ENCODE assay signal across 15 cellular contexts in the genomic region with DNA sequence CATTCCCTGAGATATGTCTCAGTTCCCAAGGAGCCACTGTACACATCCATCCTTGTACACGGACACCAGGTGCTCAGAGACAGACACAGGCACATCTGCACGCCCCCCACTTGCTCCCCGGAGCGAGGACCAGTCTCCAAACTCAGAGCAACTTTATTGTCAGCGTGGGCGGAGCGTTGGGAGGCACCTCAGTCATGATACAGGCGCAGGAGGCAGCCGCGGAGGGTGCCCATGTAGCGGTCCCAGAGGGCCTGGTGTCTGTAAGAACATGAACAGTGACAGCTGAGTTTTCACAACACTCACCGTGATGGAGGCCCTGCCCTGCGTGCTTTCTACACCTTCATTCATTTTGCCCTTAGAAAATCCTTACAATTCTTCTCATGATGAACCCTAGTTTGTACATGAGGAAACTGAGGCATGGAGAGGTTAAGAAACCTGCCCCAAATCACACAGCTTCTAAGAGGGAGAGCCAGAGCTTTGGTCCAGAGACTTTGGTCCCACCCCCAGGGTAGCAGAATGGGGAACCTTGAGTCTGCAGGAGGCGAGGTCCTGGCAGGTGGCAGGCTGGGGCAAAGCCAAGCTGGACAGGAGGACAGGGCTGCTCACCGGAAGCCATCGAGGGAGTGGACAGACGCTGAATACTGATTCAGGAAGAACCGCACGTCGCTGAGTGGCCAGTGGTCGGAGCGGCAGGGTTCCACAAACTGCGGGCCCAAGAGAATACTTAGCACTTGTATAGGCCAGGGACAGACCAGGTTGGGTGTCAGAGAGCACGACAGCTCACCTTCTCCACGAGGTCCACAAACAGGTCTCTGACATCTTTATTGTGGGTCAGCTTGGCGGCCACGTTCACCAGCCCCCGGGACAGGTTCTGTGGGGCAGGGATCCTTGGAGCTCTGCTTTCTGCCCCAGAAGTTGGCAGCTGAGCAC. TPM values are rescaled to one million over a fixed set of nuclear protein-coding genes. Genes with fewer than 3 reads are reported as not detected.
DNase-seq lines count a peak whose midpoint lies in the region; ATAC-seq, FAIRE-seq and TF ChIP-seq lines count a peak whose summit lies in the region.
"Had no signal": no experiment of that assay in that cellular context is flagged by ENCODE, and none has a peak within 500 bp of the region (broad histone marks: within the 10 kb centered on the region; RNA-seq: fewer than 3 reads in every experiment).

No MANE protein-coding gene starts in this region.

- no peak for TF ChIP-seq CTCF in CD14-positive monocyte (IDR thresholded peaks at IDR 0.05)
- TF ChIP-seq CTCF in DOHH2 (IDR thresholded peaks at IDR 0.05; ENCODE audit: low read depth, low read length, poor library complexity, severe bottlenecking), result no peak
- no peak for TF ChIP-seq CTCF in GM12878 (IDR thresholded peaks at IDR 0.05 in 2 of 3, conservative IDR thresholded peaks at IDR 0.05 in 1 of 3; ENCODE audit: control insufficient read depth in 2 of 3, extremely low read depth in 1 of 3, insufficient read depth in 1 of 3, low read depth in 3 of 3, low read length in 3 of 3)
- no peak for TF ChIP-seq CTCF in neural cell (IDR thresholded peaks at IDR 0.05; ENCODE audit: poor library complexity, severe bottlenecking)

- H3K9me3 ChIP-seq in DOHH2 (ENCODE audit: control insufficient read depth, insufficient read depth, low read length), result no peaks in the 10 kb centered on the region
- H3K9me3 ChIP-seq in GM12878 (replicated peaks; ENCODE audit: control insufficient read depth, insufficient read depth, low read length), result no peaks in the 10 kb centered on the region
- no peaks in the 10 kb centered on the region for H3K9me3 ChIP-seq in neural cell (ENCODE audit: low read length)
- H3K9me3 ChIP-seq: right lobe of liver had no signal

- H3K36me3 ChIP-seq in DOHH2 (ENCODE audit: control insufficient read depth, low read length), result peaks cover 52% of the 10 kb centered on the region
- peaks cover 12 to 25% of the 10 kb centered on the region in 2 experiments for H3K36me3 ChIP-seq in GM12878 (ENCODE audit: control insufficient read depth in 2 of 2, insufficient read depth in 2 of 2, low read length in 1 of 2)
- H3K36me3 ChIP-seq in neural cell (ENCODE audit: insufficient read depth, low read length), result no peaks in the 10 kb centered on the region

- H3K4me2 ChIP-seq in DOHH2 (ENCODE audit: low read length) (peak overlapping the region; percentile 50; the same call in 1 of the 2 replicates), GM12878 (ENCODE audit: control insufficient read depth, insufficient read depth) (no peak overlapping the region), neural cell (ENCODE audit: low read length) (no peak overlapping the region)

- SMC1A ChIA-PET in GM12878 (lab: Charles Lee; ENCODE audit: uncharacterized antibody, unreplicated experiment), result interaction anchor here (0.6 to 2.5 kb wide), 20 partner anchors 7 to 415 kb away, joined by 3 to 28 read pairs (median 4); partner anchors contain the start of genes KAT5 and MUS81

- in situ Hi-C loops in GM12878 (cut with MboI), result loop anchor here (5.0 kb wide), 1 partner anchor 103 kb away; no protein-coding TSS in a partner anchor

- no peak overlapping the region for H3K4me3 Mint-ChIP-seq in CD14-positive monocyte
- H3K4me3 Mint-ChIP-seq: stimulated activated naive CD8-positive, alpha-beta T cell treated with anti-CD3 and anti-CD28 coated beads, Interleukin-15, Interleukin-2, amounts not matched to agents 100 ng/mL and 50 ng/mL, for 24 hours had no signal

- no TSS peak for BruUV-seq in GM12878 (replicated peaks; lab: Mats Ljungman, UMichigan)

- ATAC-seq in GM12878 (no peak), GM18505 (IDR thresholded peaks at IDR 0.05; ENCODE audit: unreplicated experiment) (no peak)

- 72% methylated on average over 28 of the region's 28 CpGs for WGBS in GM12878 (ENCODE audit: insufficient coverage, insufficient replicate concordance, low lambda C conversion rate, missing lambda C conversion rate)

- H3K27me3 ChIP-seq in DOHH2 (ENCODE audit: control insufficient read depth, low read length) (no peaks in the 10 kb centered on the region), GM12878 (replicated peaks in 1 of 2; ENCODE audit: control insufficient read depth in 2 of 2, insufficient read depth in 2 of 2, low read length in 1 of 2) (no peaks in the 10 kb centered on the region), neural cell (ENCODE audit: insufficient read depth, low read depth, low read length) (no peaks in the 10 kb centered on the region)
- H3K27me3 ChIP-seq: right lobe of liver had no signal

- TF ChIP-seq RAD21 in GM12878 (IDR thresholded peaks at IDR 0.05; ENCODE audit: insufficient read depth, low read depth, low read length) (no peak), neural cell (conservative IDR thresholded peaks at IDR 0.05) (no peak)

- H3K36me3 Mint-ChIP-seq in CD14-positive monocyte, result peaks cover 44 to 56% of the 10 kb centered on the region in 2 donors

- H3K9me3 Mint-ChIP-seq in CD14-positive monocyte, result peaks cover 0 to 2% (median 0%) of the 10 kb centered on the region in 7 donors
- H3K9me3 Mint-ChIP-seq: stimulated activated naive CD8-positive, alpha-beta T cell treated with anti-CD3 and anti-CD28 coated beads, Interleukin-15, Interleukin-2, amounts not matched to agents 100 ng/mL and 50 ng/mL, for 24 hours had no signal

- H3K27ac ChIP-seq in DOHH2 (ENCODE audit: low read depth, low read length) (no peak overlapping the region), GM12878 (ENCODE audit: control insufficient read depth, insufficient read depth) (no peak overlapping the region), neural cell (ENCODE audit: low read length) (peak overlapping the region; percentile 28)
- H3K27ac ChIP-seq: right lobe of liver had no signal

- FAIRE-seq in GM12878 (lab: Jason Lieb, UNC), result no peak
- FAIRE-seq: endometrium, keratinocyte had no signal

- peaks cover 42% of the 10 kb centered on the region for H3K4me1 Mint-ChIP-seq in CD14-positive monocyte

- H3K4me3 ChIP-seq in DOHH2 (ENCODE audit: low read length), result no peak overlapping the region
- no peak overlapping the region for H3K4me3 ChIP-seq in GM12878
- H3K4me3 ChIP-seq in neural cell (ENCODE audit: low read length), result peak overlapping the region; percentile 51
- H3K4me3 ChIP-seq: right lobe of liver had no signal

- H3K9me2 ChIP-seq in DOHH2 (replicated peaks; ENCODE audit: control insufficient read depth, low read length) (no peaks in the 10 kb centered on the region), neural cell (ENCODE audit: insufficient read depth, low read length) (no peaks in the 10 kb centered on the region)

- RAD21 ChIA-PET in GM12878 (lab: Charles Lee; ENCODE audit: unreplicated experiment), result interaction anchor here (0.7 to 4.1 kb wide), 22 partner anchors 10 to 316 kb away, joined by 3 to 40 read pairs (median 6); partner anchors contain the start of gene KAT5

- peaks cover 35% of the 10 kb centered on the region for H3K4me1 ChIP-seq in DOHH2 (ENCODE audit: control insufficient read depth, low read length)
- peaks cover 20% of the 10 kb centered on the region for H3K4me1 ChIP-seq in GM12878 (ENCODE audit: control insufficient read depth, insufficient read depth, low read length)

- TF ChIP-seq EP300 in GM12878 (IDR thresholded peaks at IDR 0.05; ENCODE audit: borderline replicate concordance in 1 of 2, control insufficient read depth in 1 of 2, low read depth in 2 of 2, low read length in 2 of 2) (no peak), neural cell (conservative IDR thresholded peaks at IDR 0.05; ENCODE audit: poor library complexity, severe bottlenecking) (no peak)

- H3K79me2 ChIP-seq in DOHH2 (ENCODE audit: control insufficient read depth, low read length), result peaks cover 10% of the 10 kb centered on the region
- H3K79me2 ChIP-seq in GM12878 (ENCODE audit: control insufficient read depth, insufficient read depth, low read length), result peaks cover 15% of the 10 kb centered on the region
- peaks cover 17% of the 10 kb centered on the region for H3K79me2 ChIP-seq in neural cell (replicated peaks; ENCODE audit: insufficient read depth, low read length)

- H3K9ac ChIP-seq in GM12878 (ENCODE audit: control insufficient read depth, insufficient read depth, low read length) (no peak overlapping the region), neural cell (ENCODE audit: low read length) (peak overlapping the region; percentile 56)

- H2AFZ ChIP-seq in GM12878 (ENCODE audit: control insufficient read depth, low read depth, low read length) (no peak overlapping the region), neural cell (ENCODE audit: low read depth, low read length) (no peak overlapping the region)

- no peak for DNase-seq in CD14-positive monocyte (ENCODE audit: low spot score)
- DNase-seq in GM12878 (ENCODE audit: low read depth, low spot score), result no peak
- DNase-seq in SW480 (ENCODE audit: low spot score), result no peak
- no peak for DNase-seq in GF-D8 (lab: John Stamatoyannopoulos, UW)
- DNase-seq: NCI-H2081 treated with DMSO at 0.1 percent for 48 hours, SIG-M5 had no signal

- TF ChIP-seq POLR2A in GM12878 (IDR thresholded peaks at IDR 0.05; ENCODE audit: low read depth, low read length), result no peak
- no peak for TF ChIP-seq POLR2A in GM18505 (IDR thresholded peaks at IDR 0.05; ENCODE audit: borderline replicate concordance, extremely low read depth, insufficient read depth, insufficient read length)

- peaks cover 9% of the 10 kb centered on the region for H3F3A ChIP-seq in DOHH2 (ENCODE audit: control insufficient read depth, insufficient read depth)
- no peaks in the 10 kb centered on the region for H3F3A ChIP-seq in neural cell (ENCODE audit: insufficient read depth, low read length, poor library complexity, severe bottlenecking)

- intact Hi-C loops in CD14-positive monocyte (cut with micrococcal nuclease), result loop anchor here (1.0 to 5.0 kb wide), 2 partner anchors 103 to 105 kb away; no protein-coding TSS in a partner anchor
- intact Hi-C loops in GM12878 (cut with micrococcal nuclease; ENCODE audit: unreplicated experiment), result loop anchor here (1.0 kb wide), 1 partner anchor 105 kb away; no protein-coding TSS in a partner anchor

- POLR2A ChIA-PET in GM12878 (lab: Charles Lee), result interaction anchor here (1.1 to 4.0 kb wide), 3 partner anchors 10 to 52 kb away, joined by 3 to 33 read pairs (median 14); partner anchors contain the start of genes CFL1 and MUS81

- peak overlapping the region in 5 of 7 donors; percentile 54 to 79 (median 71) for H3K27ac Mint-ChIP-seq in CD14-positive monocyte
- H3K27ac Mint-ChIP-seq: stimulated activated naive CD8-positive, alpha-beta T cell treated with anti-CD3 and anti-CD28 coated beads, Interleukin-15, Interleukin-2, amounts not matched to agents 100 ng/mL and 50 ng/mL, for 24 hours had no signal

- CTCF ChIA-PET in GM12878 (lab: Yijun Ruan, JAX), result interaction anchor here (0.6 to 11.0 kb wide), 64 partner anchors 8 to 398 kb away, joined by 3 to 167 read pairs (median 4); partner anchors contain the start of genes AP5B1, CFL1, EFEMP2 and FOSL1

- H3K27me3 Mint-ChIP-seq in CD14-positive monocyte (ENCODE audit: low read depth in 3 of 3), result no peaks in the 10 kb centered on the region
- H3K27me3 Mint-ChIP-seq: stimulated activated naive CD8-positive, alpha-beta T cell treated with anti-CD3 and anti-CD28 coated beads, Interleukin-15, Interleukin-2, amounts not matched to agents 100 ng/mL and 50 ng/mL, for 24 hours had no signal

- no peaks in the 10 kb centered on the region for H4K20me1 ChIP-seq in DOHH2 (ENCODE audit: control insufficient read depth, insufficient read depth, low read depth, low read length)
- no peaks in the 10 kb centered on the region for H4K20me1 ChIP-seq in GM12878 (ENCODE audit: control insufficient read depth, insufficient read depth)
- H4K20me1 ChIP-seq in neural cell (ENCODE audit: insufficient read depth), result no peaks in the 10 kb centered on the region

RNA-seq across cellular contexts. Expression of gene FIBP, which starts 4.2 kb away (rescaled TPM):
- polyA plus RNA-seq in CD14-positive monocyte (100 to 1,000 TPM; 101 to 109 TPM), GM12878 (2011; rRNA removed) (79.6 and 89.1 TPM in 2 replicates), GM12878 (2014; fragmentation: Illumina TruSeq; extraction: Trizol) (59.8 and 78.7 TPM in 2 replicates), GM12878 (2014; fragmentation: Nextera tagmentation; extraction: Ambion mirVana) (10 to 100 TPM; 65.1 to 80.7 TPM), GM12878 (2014; rRNA removed) (169 and 197 TPM in 2 replicates), GM12878 (2016; fragmentation: Nextera tagmentation; extraction: Ambion mirVana) (100 to 1,000 TPM; 176 to 182 TPM), neural cell (248 and 284 TPM in 2 replicates)
- total RNA-seq in GM12878 (2013; cell fraction: nucleolus; rRNA removed), result 49.9 and 50.2 TPM in 2 replicates
- total RNA-seq in GM12878 (2014; rRNA removed) (144 and 155 TPM in 2 replicates), GM12878 (2014; rRNA removed; fragmentation: Illumina TruSeq; extraction: Trizol) (78.4 and 82.8 TPM in 2 replicates), GM12878 (2021) (100.0 and 103 TPM in 2 replicates)
- polyA plus RNA-seq in GM12878 (2011; ENCODE audit: low read depth), result 49.6 TPM
- polyA plus RNA-seq in GM12878 (2011; cell fraction: cytosol; rRNA removed), result 118 and 169 TPM in 2 replicates
- 160 and 164 TPM in 2 replicates for polyA plus RNA-seq in GM12878 (2011; cell fraction: nucleus; rRNA removed)
- polyA plus RNA-seq in GM12878 (2012), result 79.5 and 80.5 TPM in 2 replicates
- polyA minus RNA-seq in GM12878 (2011; rRNA and poly(A)+ RNA removed), result 72.7 and 118 TPM in 2 replicates
- polyA minus RNA-seq in GM12878 (2011; cell fraction: cytosol; rRNA and poly(A)+ RNA removed), result 53.2 and 62.5 TPM in 2 replicates
- 58.6 and 92.6 TPM in 2 replicates for polyA minus RNA-seq in GM12878 (2011; cell fraction: nucleus; rRNA and poly(A)+ RNA removed)
- 145 and 164 TPM in 2 replicates for polyA minus RNA-seq in neural cell

RNA-seq across cellular contexts. Expression of gene CTSW, which starts 4.4 kb away (rescaled TPM):
- polyA plus RNA-seq in CD14-positive monocyte (1 to 10 TPM in 1 of 2 donors, under 1 TPM in 1; 0.78 to 1.3 TPM), GM12878 (2011; rRNA removed) (7.0 and 12.0 TPM in 2 replicates), GM12878 (2014; fragmentation: Illumina TruSeq; extraction: Trizol) (0.43 and 1.7 TPM in 2 replicates), GM12878 (2014; fragmentation: Nextera tagmentation; extraction: Ambion mirVana) (1 to 10 TPM in 1 of 2 experiments, under 1 TPM in 1; 0.53 to 1.6 TPM), GM12878 (2014; rRNA removed) (1.7 and 3.3 TPM in 2 replicates), GM12878 (2016; fragmentation: Nextera tagmentation; extraction: Ambion mirVana) (1 to 10 TPM in 1 of 2 experiments, under 1 TPM in 1; 0.92 to 1.1 TPM), neural cell (not detected in 2 replicates)
- not detected in 2 replicates for total RNA-seq in GM12878 (2013; cell fraction: nucleolus; rRNA removed)
- total RNA-seq in GM12878 (2014; rRNA removed) (1.4 and 2.9 TPM in 2 replicates), GM12878 (2014; rRNA removed; fragmentation: Illumina TruSeq; extraction: Trizol) (1.5 and 1.7 TPM in 2 replicates), GM12878 (2021) (1.5 and 1.9 TPM in 2 replicates)
- 0.35 TPM for polyA plus RNA-seq in GM12878 (2011; ENCODE audit: low read depth)
- polyA plus RNA-seq in GM12878 (2011; cell fraction: cytosol; rRNA removed), result 16.2 and 18.8 TPM in 2 replicates
- polyA plus RNA-seq in GM12878 (2011; cell fraction: nucleus; rRNA removed), result 9.2 and 16.3 TPM in 2 replicates
- polyA plus RNA-seq in GM12878 (2012), result 0.74 and 1.0 TPM in 2 replicates
- polyA minus RNA-seq in GM12878 (2011; rRNA and poly(A)+ RNA removed), result 8.3 and 16.4 TPM in 2 replicates
- 4.3 and 4.5 TPM in 2 replicates for polyA minus RNA-seq in GM12878 (2011; cell fraction: cytosol; rRNA and poly(A)+ RNA removed)
- polyA minus RNA-seq in GM12878 (2011; cell fraction: nucleus; rRNA and poly(A)+ RNA removed), result 3.0 and 5.2 TPM in 2 replicates
- not detected in 2 replicates for polyA minus RNA-seq in neural cell
- total RNA-seq: H9, myocyte had no signal
- polyA plus RNA-seq: keratinocyte had no signal

RNA-seq across cellular contexts. Expression of gene CCDC85B, which starts 6.4 kb away (rescaled TPM):
- polyA plus RNA-seq in CD14-positive monocyte (10 to 100 TPM; 24.4 to 35.2 TPM), GM12878 (2011; rRNA removed) (2.0 and 7.0 TPM in 2 replicates), GM12878 (2014; fragmentation: Illumina TruSeq; extraction: Trizol) (0.32 TPM in 1 of 2 replicates, not detected in the other), GM12878 (2014; fragmentation: Nextera tagmentation; extraction: Ambion mirVana) (1 to 10 TPM in 1 of 2 experiments, under 1 TPM in 1; 0.35 to 1.1 TPM), GM12878 (2014; rRNA removed) (94.2 and 119 TPM in 2 replicates), GM12878 (2016; fragmentation: Nextera tagmentation; extraction: Ambion mirVana) (100 to 1,000 TPM in 1 of 2 experiments, 10 to 100 TPM in 1; 94.6 to 114 TPM), neural cell (28.5 TPM in 2 replicates)
- total RNA-seq in GM12878 (2013; cell fraction: nucleolus; rRNA removed), result 9.8 and 11.5 TPM in 2 replicates
- total RNA-seq in GM12878 (2014; rRNA removed) (93.5 and 114 TPM in 2 replicates), GM12878 (2014; rRNA removed; fragmentation: Illumina TruSeq; extraction: Trizol) (2.1 and 2.9 TPM in 2 replicates), GM12878 (2021) (92.0 and 92.1 TPM in 2 replicates)
- polyA plus RNA-seq in GM12878 (2011; ENCODE audit: low read depth), result 6.0 TPM
- 20.5 and 47.6 TPM in 2 replicates for polyA plus RNA-seq in GM12878 (2011; cell fraction: cytosol; rRNA removed)
- polyA plus RNA-seq in GM12878 (2011; cell fraction: nucleus; rRNA removed), result 12.2 and 21.5 TPM in 2 replicates
- 36.7 and 39.0 TPM in 2 replicates for polyA plus RNA-seq in GM12878 (2012)
- polyA minus RNA-seq in GM12878 (2011; rRNA and poly(A)+ RNA removed), result 0.37 and 0.88 TPM in 2 replicates
- 12.9 and 16.2 TPM in 2 replicates for polyA minus RNA-seq in GM12878 (2011; cell fraction: cytosol; rRNA and poly(A)+ RNA removed)
- polyA minus RNA-seq in GM12878 (2011; cell fraction: nucleus; rRNA and poly(A)+ RNA removed), result 7.0 and 11.8 TPM in 2 replicates
- 14.1 and 15.3 TPM in 2 replicates for polyA minus RNA-seq in neural cell

RNA-seq across cellular contexts. Expression of gene EFEMP2, which starts 11.5 kb away (rescaled TPM):
- polyA plus RNA-seq in CD14-positive monocyte (under 1 TPM in 1 of 2 donors, not detected in 1; 0.44 TPM), GM12878 (2011; rRNA removed) (8.5 and 13.2 TPM in 2 replicates), GM12878 (2014; fragmentation: Illumina TruSeq; extraction: Trizol) (0.96 and 1.3 TPM in 2 replicates), GM12878 (2014; fragmentation: Nextera tagmentation; extraction: Ambion mirVana) (under 1 TPM in 1 of 2 experiments, not detected in 1; 0.24 TPM), GM12878 (2014; rRNA removed) (3.0 and 3.5 TPM in 2 replicates), GM12878 (2016; fragmentation: Nextera tagmentation; extraction: Ambion mirVana) (1 to 10 TPM in 1 of 2 experiments, under 1 TPM in 1; 0.70 to 1.3 TPM), neural cell (0.50 and 0.67 TPM in 2 replicates)
- 26.4 and 31.8 TPM in 2 replicates for total RNA-seq in GM12878 (2013; cell fraction: nucleolus; rRNA removed)
- total RNA-seq in GM12878 (2014; rRNA removed) (2.3 and 2.6 TPM in 2 replicates), GM12878 (2014; rRNA removed; fragmentation: Illumina TruSeq; extraction: Trizol) (0.94 and 1.7 TPM in 2 replicates), GM12878 (2021) (2.3 and 2.4 TPM in 2 replicates)
- 9.0 TPM for polyA plus RNA-seq in GM12878 (2011; ENCODE audit: low read depth)
- 16.1 and 19.3 TPM in 2 replicates for polyA plus RNA-seq in GM12878 (2011; cell fraction: cytosol; rRNA removed)
- 122 and 196 TPM in 2 replicates for polyA plus RNA-seq in GM12878 (2011; cell fraction: nucleus; rRNA removed)
- polyA plus RNA-seq in GM12878 (2012), result 17.5 and 18.5 TPM in 2 replicates
- polyA minus RNA-seq in GM12878 (2011; rRNA and poly(A)+ RNA removed), result 3.0 and 9.8 TPM in 2 replicates
- polyA minus RNA-seq in GM12878 (2011; cell fraction: cytosol; rRNA and poly(A)+ RNA removed), result 1.1 and 1.3 TPM in 2 replicates
- 18.9 and 19.9 TPM in 2 replicates for polyA minus RNA-seq in GM12878 (2011; cell fraction: nucleus; rRNA and poly(A)+ RNA removed)
- 0.49 TPM in 1 of 2 replicates, not detected in the other for polyA minus RNA-seq in neural cell

RNA-seq across cellular contexts. Expression of gene FOSL1, which starts 16.1 kb away (rescaled TPM):
- polyA plus RNA-seq in CD14-positive monocyte (1 to 10 TPM; 2.5 TPM), GM12878 (2011; rRNA removed) (0.76 and 1.3 TPM in 2 replicates), GM12878 (2014; fragmentation: Illumina TruSeq; extraction: Trizol) (2.4 and 2.8 TPM in 2 replicates), GM12878 (2014; fragmentation: Nextera tagmentation; extraction: Ambion mirVana) (under 1 TPM; 0.82 to 0.90 TPM), GM12878 (2014; rRNA removed) (2.0 and 2.4 TPM in 2 replicates), GM12878 (2016; fragmentation: Nextera tagmentation; extraction: Ambion mirVana) (1 to 10 TPM; 5.0 to 5.4 TPM), neural cell (0.68 TPM in 1 of 2 replicates, not detected in the other)
- total RNA-seq in GM12878 (2013; cell fraction: nucleolus; rRNA removed), result 6.6 and 7.2 TPM in 2 replicates
- total RNA-seq in GM12878 (2014; rRNA removed) (2.1 TPM in 2 replicates), GM12878 (2014; rRNA removed; fragmentation: Illumina TruSeq; extraction: Trizol) (0.92 and 1.3 TPM in 2 replicates), GM12878 (2021) (3.8 and 4.3 TPM in 2 replicates)
- polyA plus RNA-seq in GM12878 (2011; ENCODE audit: low read depth), result 0.92 TPM
- polyA plus RNA-seq in GM12878 (2011; cell fraction: cytosol; rRNA removed), result 1.7 and 1.9 TPM in 2 replicates
- polyA plus RNA-seq in GM12878 (2011; cell fraction: nucleus; rRNA removed), result 2.2 and 5.0 TPM in 2 replicates
- polyA plus RNA-seq in GM12878 (2012), result 1.9 TPM in 2 replicates
- polyA minus RNA-seq in GM12878 (2011; rRNA and poly(A)+ RNA removed), result 0.82 and 1.9 TPM in 2 replicates
- 1.4 and 1.9 TPM in 2 replicates for polyA minus RNA-seq in GM12878 (2011; cell fraction: cytosol; rRNA and poly(A)+ RNA removed)
- 1.8 and 3.2 TPM in 2 replicates for polyA minus RNA-seq in GM12878 (2011; cell fraction: nucleus; rRNA and poly(A)+ RNA removed)
- not detected in 2 replicates for polyA minus RNA-seq in neural cell
